ENCODE assay signal across 1 cellular context in the genomic region with DNA sequence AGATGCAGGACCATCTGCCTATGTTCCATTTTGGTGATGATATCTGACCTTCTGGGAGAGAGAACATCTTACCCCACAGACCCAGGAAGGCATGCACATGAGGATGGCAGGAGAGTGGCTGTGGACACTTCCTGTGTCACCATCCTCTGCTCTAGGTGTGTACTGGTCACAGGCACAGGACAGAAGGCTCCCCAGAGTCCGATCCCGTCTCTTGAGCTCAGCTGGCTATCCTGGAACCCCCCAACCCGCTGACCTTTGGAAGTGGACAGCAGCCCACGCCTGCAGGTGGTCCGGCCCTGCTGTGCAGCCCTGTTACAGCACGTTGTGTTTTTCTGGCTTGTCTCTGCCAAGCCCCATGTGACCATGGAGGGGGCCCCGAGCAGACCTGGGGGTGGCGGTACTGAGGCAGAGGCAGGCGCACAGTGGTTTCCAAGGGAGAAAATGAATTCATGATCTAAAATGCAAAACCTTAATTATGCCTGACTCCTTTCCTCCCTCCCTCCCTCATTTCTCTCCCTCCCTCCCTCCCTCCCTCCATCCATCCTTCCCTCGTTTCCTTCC.
TF ChIP-seq lines count a peak whose summit lies in the region.

No MANE protein-coding gene starts in this region.

TF ChIP-seq in GM12878, 131 proteins besides CTCF, POLR2A, EP300 and RAD21:
- no peak for TF ChIP-seq NFIC (IDR thresholded peaks at IDR 0.05; ENCODE audit: low read depth, low read length)
- TF ChIP-seq SIX5 (IDR thresholded peaks at IDR 0.05; ENCODE audit: low read depth, low read length, severe bottlenecking) = no peak
- 0 out of 2 replicates have a peak, but pooled peaks have one; percentile 27 for TF ChIP-seq ZBTB33 (IDR thresholded peaks at IDR 0.05)
- no peak for TF ChIP-seq IRF4 (IDR thresholded peaks at IDR 0.05; ENCODE audit: low read depth, low read length)
- TF ChIP-seq, protein P1, sequence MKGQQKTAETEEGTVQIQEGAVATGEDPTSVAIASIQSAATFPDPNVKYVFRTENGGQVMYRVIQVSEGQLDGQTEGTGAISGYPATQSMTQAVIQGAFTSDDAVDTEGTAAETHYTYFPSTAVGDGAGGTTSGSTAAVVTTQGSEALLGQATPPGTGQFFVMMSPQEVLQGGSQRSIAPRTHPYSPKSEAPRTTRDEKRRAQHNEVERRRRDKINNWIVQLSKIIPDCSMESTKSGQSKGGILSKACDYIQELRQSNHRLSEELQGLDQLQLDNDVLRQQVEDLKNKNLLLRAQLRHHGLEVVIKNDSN (IDR thresholded peaks at IDR 0.05; ENCODE audit: borderline replicate concordance, extremely low read length, insufficient read depth, low read depth, low read length) = peak; percentile 17
